Comparison of ENCODE assay signal across 20 cellular contexts in the genomic region with DNA sequence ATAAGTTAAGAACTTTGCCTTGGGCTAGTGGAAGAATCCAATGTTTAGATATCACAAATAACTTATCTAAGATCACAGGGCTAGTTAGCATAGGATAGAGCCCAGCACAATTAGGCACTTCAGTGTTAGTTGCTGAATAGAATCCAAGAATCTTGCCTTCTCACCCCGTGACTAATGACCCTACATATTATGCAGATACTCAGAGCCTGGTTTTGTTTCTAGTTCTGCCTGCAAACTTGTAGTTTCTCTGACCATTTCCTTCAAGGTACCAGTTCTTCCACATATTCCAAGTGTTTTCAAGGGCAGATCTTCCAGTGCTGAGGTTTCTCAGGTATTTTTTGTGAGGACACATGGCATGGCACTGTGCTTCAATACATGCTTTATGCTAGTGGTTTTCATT.
"Had no signal": no experiment of that assay in that cellular context is flagged by ENCODE, and none has a peak within 500 bp of the region (broad histone marks: within the 10 kb centered on the region; RNA-seq: fewer than 3 reads in every experiment).

No MANE protein-coding gene starts in this region.

- H3K4me1 Mint-ChIP-seq: stimulated activated effector memory CD8-positive, alpha-beta T cell treated with anti-CD3 and anti-CD28 coated beads, Interleukin-12 subunit alpha, Interleukin-12 subunit beta, amount 100 ng/mL, for 72 hours had no signal

- H3K4me3 Mint-ChIP-seq: activated T-cell treated with anti-CD3 and anti-CD28 coated beads, Interleukin-2, amount 50 U/mL, for 4 hours; stimulated activated effector memory CD8-positive, alpha-beta T cell treated with anti-CD3 and anti-CD28 coated beads, Interleukin-12 subunit alpha, Interleukin-12 subunit beta, amount 100 ng/mL, for 72 hours; type B pancreatic cell had no signal

- H3K4me2 ChIP-seq: smooth muscle cell had no signal

- H3K27ac Mint-ChIP-seq: stimulated activated effector memory CD8-positive, alpha-beta T cell treated with anti-CD3 and anti-CD28 coated beads, Interleukin-12 subunit alpha, Interleukin-12 subunit beta, amount 100 ng/mL, for 72 hours; type B pancreatic cell had no signal

- H3K9me3 ChIP-seq: ovary, right lobe of liver had no signal

- H3K4me1 ChIP-seq: ascending aorta, gastroesophageal sphincter, heart left ventricle, left lung, right lobe of liver, stomach had no signal

- H3K36me3 ChIP-seq: ascending aorta, gastroesophageal sphincter, heart left ventricle, left lung, ovary, right lobe of liver, stomach had no signal

- H3K36me3 Mint-ChIP-seq: stimulated activated effector memory CD8-positive, alpha-beta T cell treated with anti-CD3 and anti-CD28 coated beads, Interleukin-12 subunit alpha, Interleukin-12 subunit beta, amount 100 ng/mL, for 72 hours had no signal

- H3K27me3 Mint-ChIP-seq: type B pancreatic cell had no signal

- H3K4me3 ChIP-seq: ascending aorta, gastroesophageal sphincter, heart left ventricle, left lung, ovary, right lobe of liver, smooth muscle cell, stomach had no signal

- H3K27ac ChIP-seq: ascending aorta, gastroesophageal sphincter, heart left ventricle, left lung, ovary, right lobe of liver, stomach, VCaP had no signal

- H3K27me3 ChIP-seq: ascending aorta, gastroesophageal sphincter, heart left ventricle, left lung, ovary, right lobe of liver, stomach had no signal

- ATAC-seq: activated T-cell treated with anti-CD3 and anti-CD28 coated beads, Interleukin-2, amount 50 U/mL, for 4 hours; gastroesophageal sphincter; heart left ventricle; left lung; right lobe of liver; stimulated activated effector memory CD8-positive, alpha-beta T cell treated with anti-CD3 and anti-CD28 coated beads, Interleukin-12 subunit alpha, Interleukin-12 subunit beta, amount 100 ng/mL, for 72 hours had no signal

- DNase-seq: activated CD4-positive, alpha-beta T cell treated with anti-CD3 and anti-CD28 coated beads, Interleukin-2, amount 50 U/mL, for 1 hour; activated CD4-positive, CD25-positive, alpha-beta regulatory T cell treated with anti-CD3 and anti-CD28 coated beads, Interleukin-2, amount 50 U/mL, for 72 hours; activated CD8-positive, alpha-beta memory T cell treated with anti-CD3 and anti-CD28 coated beads, Interleukin-2, amount 50 U/mL, for 4 hours; activated effector memory CD4-positive, alpha-beta T cell treated with Interleukin-2 at 50 U/mL for 16 hours; activated naive CD4-positive, alpha-beta T cell treated with anti-CD3 and anti-CD28 coated beads, Interleukin-2, amount 50 U/mL, for 16 hours; activated T-cell treated with anti-CD3 and anti-CD28 coated beads, Interleukin-2, amount 50 U/mL, for 4 hours; dermis blood vessel endothelial cell; heart left ventricle; left lung; ovary; right lobe of liver; stimulated activated CD4-positive, alpha-beta T cell treated with anti-CD3 and anti-CD28 coated beads, Interleukin-4, amount 100 ng/mL, for 24 hours; stomach; T-helper 2 cell had no signal
